Comparison of ENCODE assay signal across 8 cellular contexts in the genomic region with DNA sequence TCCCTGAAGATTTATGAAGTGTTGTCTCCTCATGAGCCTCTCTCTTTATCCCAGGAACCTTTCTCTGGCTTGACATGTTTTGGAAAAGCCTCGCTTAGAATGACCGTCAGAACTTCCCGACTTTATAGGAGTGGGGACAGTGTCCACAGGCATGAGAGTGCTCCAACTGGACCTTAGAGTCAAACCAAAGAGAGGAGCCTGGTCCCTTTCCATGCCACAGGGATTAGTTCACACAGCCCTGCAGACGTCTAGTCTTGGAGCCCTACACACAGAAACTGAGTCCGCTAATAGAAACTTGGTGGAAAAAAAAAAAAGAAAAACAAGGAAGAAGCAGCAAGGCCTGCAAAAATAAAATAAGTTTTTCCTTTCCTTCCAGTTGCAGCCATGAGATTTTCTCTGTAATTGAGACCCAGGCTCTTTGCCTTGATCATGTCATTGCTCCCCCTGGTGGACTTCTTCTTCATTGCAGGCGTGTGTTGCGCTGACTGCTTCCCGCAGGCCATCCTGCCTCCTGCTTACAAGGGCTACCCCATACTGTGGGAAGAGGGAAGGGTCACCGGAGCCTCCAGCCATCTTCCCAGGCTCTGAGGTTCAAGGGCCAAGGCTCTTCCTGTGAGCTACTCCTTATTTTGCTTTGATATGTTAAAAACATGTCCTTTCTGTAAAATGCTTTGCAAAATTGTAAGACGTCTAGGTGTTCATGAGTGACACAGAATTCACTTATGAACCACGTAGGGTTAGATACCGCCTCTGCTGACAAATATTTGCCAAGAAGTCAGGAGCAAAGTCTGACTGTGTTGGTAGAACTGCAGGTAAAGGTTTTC.
DNase-seq lines count a peak whose midpoint lies in the region; ATAC-seq and TF ChIP-seq lines count a peak whose summit lies in the region.

No MANE protein-coding gene starts in this region.

- intact Hi-C loops in adrenal gland (cut with DNase I) (loop anchor here in 1 of 2 donors (5.0 kb wide), 1 partner anchor 201 kb away; a partner anchor contains a TSS), right cardiac atrium (cut with DNase I) (loop anchor here (5.0 to 10.0 kb wide), 3 partner anchors 201 to 371 kb away; a partner anchor contains a TSS)

- H3K4me3 ChIP-seq in DND-41 (ENCODE audit: low read depth in 1 of 2, low read length in 2 of 2) (no peak overlapping the region), adrenal gland (no peak overlapping the region), right cardiac atrium (ENCODE audit: low read length) (no peak overlapping the region), retinal pigment epithelial cell (ENCODE audit: low read length) (no peak overlapping the region)

- no peak overlapping the region for H3T11ph ChIP-seq in H9 (ENCODE audit: low read length)

- peak; percentile 97 for TF ChIP-seq CTCF in DND-41 (IDR thresholded peaks at IDR 0.05; ENCODE audit: borderline replicate concordance, extremely low read depth, low read length, poor library complexity, severe bottlenecking)
- TF ChIP-seq CTCF in H9 (conservative IDR thresholded peaks at IDR 0.05) = peak; percentile 88
- peak; percentile 80 to 92 (median 87) for TF ChIP-seq CTCF in adrenal gland (IDR thresholded peaks at IDR 0.05)
- TF ChIP-seq CTCF in retinal pigment epithelial cell (conservative IDR thresholded peaks at IDR 0.05; ENCODE audit: low read depth, low read length) = peak; percentile 92

- peaks cover 3% of the 10 kb centered on the region for H3K79me1 ChIP-seq in H9 (ENCODE audit: insufficient read depth, low read depth, low read length, poor library complexity, severe bottlenecking)

- H3K9ac ChIP-seq in DND-41 (ENCODE audit: low read depth, low read length) (no peak overlapping the region), H9 (ENCODE audit: extremely low read depth, insufficient read length, low read length) (no peak overlapping the region)

- no peak overlapping the region for H2BK120ac ChIP-seq in H9 (ENCODE audit: low read depth, low read length, poor library complexity, severe bottlenecking)

- TF ChIP-seq POLR2A in adrenal gland (IDR thresholded peaks at IDR 0.05) = no peak

- WGBS in H9 (ENCODE audit: extremely low coverage, insufficient read length, low lambda C conversion rate) = no CpG with 5 or more reads among the region's 12 CpGs
- 30 to 34% (median 32%) methylated on average over 12 of the region's 12 CpGs for WGBS in adrenal gland, 4 donors
- WGBS in right cardiac atrium = 35% methylated on average over 12 of the region's 12 CpGs

- H2BK5ac ChIP-seq in H9 (ENCODE audit: insufficient read length, low read length) = no peak overlapping the region

- H3K23me2 ChIP-seq in H9 (ENCODE audit: insufficient read length, low read depth, low read length, poor library complexity, severe bottlenecking) = no peaks in the 10 kb centered on the region

- H3K9me3 ChIP-seq in DND-41 (ENCODE audit: insufficient read depth, low read length, severe bottlenecking) (no peaks in the 10 kb centered on the region), H9 (ENCODE audit: control insufficient read depth, low read depth, low read length) (no peaks in the 10 kb centered on the region), adrenal gland (replicated peaks in 1 of 3) (no peaks in the 10 kb centered on the region), right cardiac atrium (ENCODE audit: control insufficient read depth, low read length) (no peaks in the 10 kb centered on the region)

- H3K79me2 ChIP-seq in DND-41 (ENCODE audit: insufficient read depth, low read length) (no peaks in the 10 kb centered on the region), H9 (ENCODE audit: insufficient read depth, low read length) (no peaks in the 10 kb centered on the region; the same call in 1 of the 2 replicates)

- no peak overlapping the region for H4K91ac ChIP-seq in H9 (ENCODE audit: insufficient read length, low read depth, low read length)

- H3K27me3 Mint-ChIP-seq in H9 (ENCODE audit: low read depth) = no peaks in the 10 kb centered on the region

- H2BK12ac ChIP-seq in H9 (ENCODE audit: insufficient read length, low read depth, low read length) = no peak overlapping the region

- H3K18ac ChIP-seq in H9 (ENCODE audit: insufficient read length, low read depth, low read length) = no peak overlapping the region

- H3K27me3 ChIP-seq in DND-41 (ENCODE audit: insufficient read depth, low read length, poor library complexity) (no peaks in the 10 kb centered on the region), H9 (ENCODE audit: insufficient read depth, low read length) (no peaks in the 10 kb centered on the region), adrenal gland (no peaks in the 10 kb centered on the region), right cardiac atrium (ENCODE audit: control insufficient read depth, insufficient read depth) (no peaks in the 10 kb centered on the region)

- no peak overlapping the region for H4K5ac ChIP-seq in H9 (ENCODE audit: insufficient read length, low read depth, low read length)

- no peak overlapping the region for H3K56ac ChIP-seq in H9 (ENCODE audit: insufficient read length, low read depth, low read length)

- H3K4ac ChIP-seq in H9 (ENCODE audit: low read depth, low read length) = no peak overlapping the region

- H2AK5ac ChIP-seq in H9 (ENCODE audit: insufficient read length, low read length) = no peak overlapping the region

- H3K36me3 Mint-ChIP-seq in H9 (ENCODE audit: insufficient read depth in 1 of 3, low read depth in 3 of 3) = peaks cover 0 to 3% (median 0%) of the 10 kb centered on the region in 3 experiments; a peak in 2 of 7 replicates

- H4K20me1 ChIP-seq in DND-41 (ENCODE audit: insufficient read depth, low read length) (no peaks in the 10 kb centered on the region), H9 (ENCODE audit: control insufficient read depth, insufficient read depth, insufficient read length) (no peaks in the 10 kb centered on the region)

- no peak overlapping the region for H3K23ac ChIP-seq in H9 (ENCODE audit: insufficient read length, low read depth, low read length)

- DNase-seq in DND-41 (peak; percentile 85), H9 (peak; percentile 89), NCI-H1105 (lab: John Stamatoyannopoulos, UW) (peak; percentile 70), T follicular helper cell (ENCODE audit: low read depth) (peak; percentile 73), adrenal gland (peak; percentile 80 to 95 (median 86)), right cardiac atrium (peak; percentile 78 to 93 (median 86)), retinal pigment epithelial cell (ENCODE audit: low read depth) (peak; percentile 26), mesenteric fat pad (ENCODE audit: low spot score) (no peak)

- no peak overlapping the region for H3K4me2 ChIP-seq in DND-41 (ENCODE audit: insufficient read depth, low read length)
- no peak overlapping the region for H3K4me2 ChIP-seq in H9 (ENCODE audit: insufficient read depth, insufficient read length, low read length)

- H3K4me1 ChIP-seq in DND-41 (ENCODE audit: insufficient read depth, low read length) (peaks cover 15% of the 10 kb centered on the region), H9 (ENCODE audit: insufficient read depth, low read length) (peaks cover 12% of the 10 kb centered on the region; the same call in 1 of the 2 replicates), adrenal gland (replicated peaks in 1 of 2) (no peaks in the 10 kb centered on the region), right cardiac atrium (ENCODE audit: control insufficient read depth, insufficient read depth, low read length) (peaks cover 2% of the 10 kb centered on the region)

- H3K36me3 ChIP-seq in DND-41 (ENCODE audit: insufficient read depth, low read length) (no peaks in the 10 kb centered on the region), adrenal gland (replicated peaks in 1 of 2) (no peaks in the 10 kb centered on the region)

- H2AFZ ChIP-seq in DND-41 (ENCODE audit: low read depth, low read length) (no peak overlapping the region), H9 (ENCODE audit: low read length) (no peak overlapping the region)

- H3K4me1 Mint-ChIP-seq in H9 = peaks cover 20 to 22% of the 10 kb centered on the region in 2 experiments

- no peak overlapping the region for H2BK15ac ChIP-seq in H9 (ENCODE audit: low read depth, low read length)

- peak; percentile 92 for ATAC-seq in DND-41 (ENCODE audit: insufficient read depth, low read depth)
- peak; percentile 86 to 88 for ATAC-seq in right cardiac atrium

- peak overlapping the region in 2 of 3 experiments; percentile 49 to 62; a peak in 3 of 7 replicates for H3K27ac Mint-ChIP-seq in H9

- H3K9me3 Mint-ChIP-seq in H9 = no peaks in the 10 kb centered on the region

- no peak overlapping the region for H3K14ac ChIP-seq in H9 (ENCODE audit: insufficient read depth, low read length)

- no peak overlapping the region; the same call in 1 of the 2 replicates for H3K27ac ChIP-seq in DND-41 (ENCODE audit: low read length)
- no peak overlapping the region for H3K27ac ChIP-seq in H9 (ENCODE audit: insufficient read length, low read depth, low read length)
- no peak overlapping the region for H3K27ac ChIP-seq in adrenal gland
- H3K27ac ChIP-seq in right cardiac atrium (ENCODE audit: low read length) = no peak overlapping the region

- H2BK20ac ChIP-seq in H9 (ENCODE audit: low read depth, low read length, poor library complexity, severe bottlenecking) = no peak overlapping the region

- no peak overlapping the region for H3K4me3 Mint-ChIP-seq in H9

- no peak overlapping the region for H4K8ac ChIP-seq in H9 (replicated peaks; ENCODE audit: insufficient read length, low read depth, low read length)
